Comparison of ENCODE assay signal across 17 cellular contexts in the genomic region with DNA sequence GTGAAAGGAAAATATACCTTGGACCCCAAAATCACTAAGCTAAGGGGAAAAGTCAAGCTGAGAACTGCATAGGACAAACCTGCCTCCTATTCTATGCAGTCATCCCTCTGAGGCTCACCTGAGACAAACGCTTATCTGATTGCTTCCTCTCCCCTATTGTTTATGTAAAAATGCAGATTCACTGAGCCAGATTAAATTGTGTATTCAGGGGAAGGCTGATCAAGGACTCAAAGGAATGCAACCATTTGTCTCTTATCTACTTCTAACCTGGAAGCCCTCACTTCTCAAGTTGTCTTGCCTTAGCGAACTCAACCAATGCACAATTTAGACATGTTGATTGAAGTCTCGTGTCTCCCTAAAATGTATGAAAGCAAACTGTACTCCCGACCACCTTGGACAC. TPM values are rescaled to one million over a fixed set of nuclear protein-coding genes. Genes with fewer than 3 reads are reported as not detected.
DNase-seq lines count a peak whose midpoint lies in the region; TF ChIP-seq lines count a peak whose summit lies in the region.
"Had no signal": no experiment of that assay in that cellular context is flagged by ENCODE, and none has a peak within 500 bp of the region (broad histone marks: within the 10 kb centered on the region; RNA-seq: fewer than 3 reads in every experiment).

No MANE protein-coding gene starts in this region.

- no peak overlapping the region for H2BK5ac ChIP-seq in mesenchymal stem cell (ENCODE audit: low read depth, low read length, poor library complexity, severe bottlenecking)

- no peak overlapping the region for H2AFZ ChIP-seq in mesenchymal stem cell (ENCODE audit: low read depth, low read length)

- no peak overlapping the region for H3K4ac ChIP-seq in mesenchymal stem cell (ENCODE audit: low read depth in 1 of 2, low read length in 2 of 2)

- intact Hi-C loops in ascending aorta (cut with DNase I) = loop anchor here (10.0 kb wide), 2 partner anchors 889 to 1539 kb away; no protein-coding TSS in a partner anchor

- H3K18ac ChIP-seq in mesenchymal stem cell (ENCODE audit: low read depth in 1 of 2, low read length in 2 of 2) = no peak overlapping the region

- H3K27me3 ChIP-seq in ascending aorta = no peaks in the 10 kb centered on the region
- no peaks in the 10 kb centered on the region for H3K27me3 ChIP-seq in mesenchymal stem cell (ENCODE audit: control insufficient read depth in 1 of 2, insufficient read depth in 1 of 2, low read length in 2 of 2)
- H3K27me3 ChIP-seq in stomach smooth muscle (ENCODE audit: control insufficient read depth in 1 of 2, insufficient read depth in 2 of 2, low read length in 2 of 2) = no peaks in the 10 kb centered on the region
- H3K27me3 ChIP-seq: pancreas had no signal

- H3K4me1 ChIP-seq in ascending aorta = peaks cover 63 to 97% of the 10 kb centered on the region in 2 donors
- peaks cover 23% of the 10 kb centered on the region for H3K4me1 ChIP-seq in mesenchymal stem cell (ENCODE audit: control insufficient read depth, insufficient read depth, low read depth, low read length)
- H3K4me1 ChIP-seq in stomach smooth muscle (ENCODE audit: control insufficient read depth, insufficient read depth, low read length) = peaks cover 54% of the 10 kb centered on the region

- H3K9ac ChIP-seq in mesenchymal stem cell (ENCODE audit: low read length) (peak overlapping the region; percentile 62), stomach smooth muscle (ENCODE audit: low read length in 2 of 2) (no peak overlapping the region)

- H3K14ac ChIP-seq in mesenchymal stem cell (ENCODE audit: low read length in 2 of 2) = no peak overlapping the region

- H3K36me3 ChIP-seq in ascending aorta (peaks cover 58 to 71% of the 10 kb centered on the region in 2 donors), mesenchymal stem cell (ENCODE audit: control insufficient read depth in 1 of 2, insufficient read depth in 2 of 2, low read depth in 1 of 2, low read length in 2 of 2) (peaks cover 63 to 95% of the 10 kb centered on the region in 2 experiments), stomach smooth muscle (ENCODE audit: control insufficient read depth in 2 of 2, insufficient read depth in 2 of 2, low read length in 2 of 2) (peaks cover 15 to 33% of the 10 kb centered on the region in 2 donors)
- H3K36me3 ChIP-seq: pancreas had no signal

- peaks cover 24% of the 10 kb centered on the region for H3K79me1 ChIP-seq in mesenchymal stem cell (replicated peaks; ENCODE audit: low read length, poor library complexity, severe bottlenecking)

- DNase-seq in ELF-1 (ENCODE audit: low read depth, low spot score) = peak; percentile 39
- no peak for DNase-seq in ascending aorta (ENCODE audit: low spot score in 2 of 2)
- no peak for DNase-seq in mesenchymal stem cell
- DNase-seq in DMS53 (lab: John Stamatoyannopoulos, UW) = no peak
- no peak for DNase-seq in DMS153 (lab: John Stamatoyannopoulos, UW)
- no peak for DNase-seq in superior temporal gyrus (ENCODE audit: extremely low spot score)
- DNase-seq in NCI-H1417 treated with DMSO at 0.1 percent for 48 hours (lab: John Stamatoyannopoulos, UW) = no peak
- DNase-seq: COR-L47; GDM1; head of caudate nucleus; mucosa of descending colon; NCI-H226; pancreas; stimulated activated CD4-positive, alpha-beta T cell treated with anti-CD3 and anti-CD28 coated beads, Interleukin-15, amount 100 ng/mL, for 24 hours; stimulated activated naive CD8-positive, alpha-beta T cell treated with anti-CD3 and anti-CD28 coated beads, Interleukin-15, Interleukin-2, amounts not matched to agents 100 U/mL and 50 U/mL, for 24 hours; T-helper 17 cell had no signal

- H4K8ac ChIP-seq in mesenchymal stem cell (ENCODE audit: low read length) = no peak overlapping the region

- H2BK12ac ChIP-seq in mesenchymal stem cell (ENCODE audit: low read length in 2 of 2) = no peak overlapping the region

- no peak overlapping the region for H2BK15ac ChIP-seq in mesenchymal stem cell (ENCODE audit: low read depth, poor library complexity, severe bottlenecking)

- H3K4me3 ChIP-seq in ascending aorta (no peak overlapping the region), mesenchymal stem cell (ENCODE audit: insufficient read depth in 1 of 2, low read depth in 1 of 2, low read length in 2 of 2) (no peak overlapping the region), stomach smooth muscle (ENCODE audit: low read length in 2 of 2) (no peak overlapping the region)
- H3K4me3 ChIP-seq: mucosa of descending colon, pancreas had no signal

- H3K4me2 ChIP-seq in mesenchymal stem cell (ENCODE audit: low read length, poor library complexity, severe bottlenecking) = no peak overlapping the region

- H2AK5ac ChIP-seq in mesenchymal stem cell (ENCODE audit: low read length, severe bottlenecking) = no peak overlapping the region

- no peak overlapping the region for H2BK120ac ChIP-seq in mesenchymal stem cell (ENCODE audit: low read depth, low read length)

- WGBS in mesenchymal stem cell = 80% methylated on average over 4 of the region's 4 CpGs

- H3K9me3 ChIP-seq in ascending aorta (no peaks in the 10 kb centered on the region), mesenchymal stem cell (ENCODE audit: control insufficient read depth, low read length) (no peaks in the 10 kb centered on the region), stomach smooth muscle (ENCODE audit: control insufficient read depth in 2 of 2, low read length in 2 of 2) (no peaks in the 10 kb centered on the region)
- H3K9me3 ChIP-seq: mucosa of descending colon, pancreas had no signal

- no peak for TF ChIP-seq CTCF in ascending aorta (IDR thresholded peaks at IDR 0.05)

- H3K27ac ChIP-seq in ascending aorta = peak overlapping the region; percentile 93 to 98
- no peak overlapping the region for H3K27ac ChIP-seq in mesenchymal stem cell (ENCODE audit: low read length, poor library complexity, severe bottlenecking)
- peak overlapping the region; percentile 64 for H3K27ac ChIP-seq in stomach smooth muscle (ENCODE audit: low read length)

- H3K23ac ChIP-seq in mesenchymal stem cell (ENCODE audit: low read length in 2 of 2) = no peak overlapping the region

- H4K91ac ChIP-seq in mesenchymal stem cell (ENCODE audit: low read length) = no peak overlapping the region

RNA-seq across cellular contexts. Expression of gene SPARC, which starts 13.3 kb away (rescaled TPM):
- total RNA-seq in ascending aorta = 935 TPM
- 5,201 TPM for polyA plus RNA-seq in mesenchymal stem cell (2013, experiment 1 of 2)
- 4,942 TPM for polyA plus RNA-seq in mesenchymal stem cell (2013, experiment 2 of 2)
